Comparison of ENCODE assay signal across 11 cellular contexts in genomic region chr7:55250313-55250712, GRCh38.
DNase-seq lines count a peak whose midpoint lies in the region; ATAC-seq and TF ChIP-seq lines count a peak whose summit lies in the region.
"Had no signal": no experiment of that assay in that cellular context is flagged by ENCODE, and none has a peak within 500 bp of the region (broad histone marks: within the 10 kb centered on the region; RNA-seq: fewer than 3 reads in every experiment).

No MANE protein-coding gene starts in this region.

- H3K27ac ChIP-seq in heart right ventricle (no peak overlapping the region), Peyer's patch (no peak overlapping the region), foreskin keratinocyte (no peak overlapping the region), uterus (no peak overlapping the region)
- H3K27ac ChIP-seq: skin epidermis had no signal

- no peak overlapping the region for H3K27ac Mint-ChIP-seq in activated CD4-positive, alpha-beta memory T cell treated with anti-CD3 and anti-CD28 coated beads for 36 hours
- H3K27ac Mint-ChIP-seq: activated CD4-positive, alpha-beta T cell treated with anti-CD3 and anti-CD28 coated beads, Interleukin-2, amount 10 ng/mL, durations not matched to agents 24 days and 14 days had no signal

- ATAC-seq in heart right ventricle (no peak), left ventricle myocardium superior (no peak), foreskin keratinocyte (peak; percentile 32), HG03432 (IDR thresholded peaks at IDR 0.05; ENCODE audit: unreplicated experiment) (no peak)

- peaks cover 0 to 13% (median 10%) of the 10 kb centered on the region in 9 donors for H3K4me1 ChIP-seq in heart right ventricle
- peaks cover 0 to 7% (median 3%) of the 10 kb centered on the region in 4 donors for H3K4me1 ChIP-seq in Peyer's patch
- no peaks in the 10 kb centered on the region for H3K4me1 ChIP-seq in foreskin keratinocyte
- no peaks in the 10 kb centered on the region for H3K4me1 ChIP-seq in uterus

- H3K4me1 Mint-ChIP-seq in activated CD4-positive, alpha-beta memory T cell treated with anti-CD3 and anti-CD28 coated beads for 36 hours (ENCODE audit: low read depth): peaks cover 6% of the 10 kb centered on the region

- H3K36me3 ChIP-seq in heart right ventricle: no peaks in the 10 kb centered on the region
- H3K36me3 ChIP-seq in Peyer's patch: no peaks in the 10 kb centered on the region
- H3K36me3 ChIP-seq in uterus: no peaks in the 10 kb centered on the region

- CTCF ChIA-PET in activated CD4-positive, alpha-beta memory T cell treated with anti-CD3 and anti-CD28 coated beads for 36 hours (lab: Charles Lee): no interaction called here

- intact Hi-C loops in heart right ventricle (cut with DNase I): loop anchor here in 7 of 10 donors (5.0 to 10.0 kb wide), 9 partner anchors 116 to 463 kb away; partner anchors contain the start of gene EGFR (in 5 of the 7)
- intact Hi-C loops in left ventricle myocardium superior (cut with micrococcal nuclease): no loop called here
- intact Hi-C loops in uterus (cut with DNase I; ENCODE audit: low total_unique reads): loop anchor here (5.0 kb wide), 1 partner anchor 468 kb away; no protein-coding TSS in a partner anchor
- intact Hi-C loops in posterior vena cava (cut with DNase I): loop anchor here in 1 of 2 donors (5.0 kb wide), 2 partner anchors 88 to 473 kb away; no protein-coding TSS in a partner anchor
- intact Hi-C loops in activated CD4-positive, alpha-beta memory T cell treated with anti-CD3 and anti-CD28 coated beads for 36 hours (cut with micrococcal nuclease): loop anchor here (10.0 kb wide), 1 partner anchor 166 kb away; no protein-coding TSS in a partner anchor

- H3K27me3 ChIP-seq in heart right ventricle (peaks cover 0 to 37% (median 18%) of the 10 kb centered on the region in 7 donors), Peyer's patch (no peaks in the 10 kb centered on the region), foreskin keratinocyte (peaks cover 17% of the 10 kb centered on the region), uterus (no peaks in the 10 kb centered on the region)

- POLR2A ChIA-PET in activated CD4-positive, alpha-beta memory T cell treated with anti-CD3 and anti-CD28 coated beads for 36 hours (lab: Charles Lee): no interaction called here

- no peak for DNase-seq in heart right ventricle
- no peak for DNase-seq in left ventricle myocardium superior
- peak in 2 of 3 donors; percentile 64 to 67 for DNase-seq in Peyer's patch
- peak in 1 of 2 donors; percentile 7 for DNase-seq in foreskin keratinocyte
- no peak for DNase-seq in uterus
- DNase-seq in posterior vena cava (ENCODE audit: low spot score): no peak
- DNase-seq in activated CD4-positive, alpha-beta memory T cell treated with anti-CD3 and anti-CD28 coated beads for 36 hours: no peak
- DNase-seq: activated CD4-positive, alpha-beta T cell treated with anti-CD3 and anti-CD28 coated beads, Interleukin-2, amount 10 ng/mL, durations not matched to agents 24 days and 14 days; effector CD4-positive, alpha-beta T cell had no signal

- TF ChIP-seq CTCF in heart right ventricle (IDR thresholded peaks at IDR 0.05) (peak; percentile 9 to 56 (median 48)), Peyer's patch (IDR thresholded peaks at IDR 0.05) (peak in 4 of 6 experiments; percentile 41 to 65 (median 56)), foreskin keratinocyte (conservative IDR thresholded peaks at IDR 0.05) (peak; percentile 65), uterus (IDR thresholded peaks at IDR 0.05) (peak in 3 of 4 experiments; percentile 5 to 43 (median 12))

- no peak overlapping the region for H3K4me3 ChIP-seq in heart right ventricle
- H3K4me3 ChIP-seq in Peyer's patch: no peak overlapping the region
- no peak overlapping the region for H3K4me3 ChIP-seq in uterus
- H3K4me3 ChIP-seq: skin epidermis had no signal

- 48 to 49% methylated on average over 7 of the region's 7 CpGs for WGBS in heart right ventricle, 2 donors

- H3K36me3 Mint-ChIP-seq in activated CD4-positive, alpha-beta memory T cell treated with anti-CD3 and anti-CD28 coated beads for 36 hours: no peaks in the 10 kb centered on the region

- H3K9me3 Mint-ChIP-seq in activated CD4-positive, alpha-beta memory T cell treated with anti-CD3 and anti-CD28 coated beads for 36 hours: no peaks in the 10 kb centered on the region
- H3K9me3 Mint-ChIP-seq: activated CD4-positive, alpha-beta T cell treated with anti-CD3 and anti-CD28 coated beads, Interleukin-2, amount 10 ng/mL, durations not matched to agents 24 days and 14 days had no signal

- H3K4me3 Mint-ChIP-seq in activated CD4-positive, alpha-beta memory T cell treated with anti-CD3 and anti-CD28 coated beads for 36 hours: no peak overlapping the region
- H3K4me3 Mint-ChIP-seq: activated CD4-positive, alpha-beta T cell treated with anti-CD3 and anti-CD28 coated beads, Interleukin-2, amount 10 ng/mL, durations not matched to agents 24 days and 14 days had no signal

- TF ChIP-seq POLR2A in Peyer's patch (IDR thresholded peaks at IDR 0.05): no peak
- TF ChIP-seq POLR2A in uterus (IDR thresholded peaks at IDR 0.05): no peak

- H3K9me3 ChIP-seq in heart right ventricle: no peaks in the 10 kb centered on the region
- H3K9me3 ChIP-seq in Peyer's patch: no peaks in the 10 kb centered on the region
- H3K9me3 ChIP-seq in uterus: no peaks in the 10 kb centered on the region

- H3K27me3 Mint-ChIP-seq in activated CD4-positive, alpha-beta memory T cell treated with anti-CD3 and anti-CD28 coated beads for 36 hours: peaks cover 35% of the 10 kb centered on the region

Comparison
In these comparisons a context has a peak if more than half of its experiments do, and no peak if none do; other contexts are left out.
1. DNase-seq: peak in Peyer's patch (2 of 3); none in heart right ventricle (0 of 2), left ventricle myocardium superior (single experiment), uterus (0 of 2), posterior vena cava (single experiment) and activated CD4-positive, alpha-beta memory T cell treated with anti-CD3 and anti-CD28 coated beads for 36 hours (single experiment).
2. CTCF ChIP-seq: peak in every context shown above with its lines; median percentile 65 in foreskin keratinocyte; 56 in Peyer's patch; 48 in heart right ventricle; 12 in uterus.